ENCODE assay signal across 8 cellular contexts in genomic region chr5:177554474-177555111, GRCh38. TPM values are rescaled to one million over a fixed set of nuclear protein-coding genes. Genes with fewer than 3 reads are reported as not detected.
DNase-seq lines count a peak whose midpoint lies in the region; ATAC-seq and TF ChIP-seq lines count a peak whose summit lies in the region.

TSS of gene FAM193B (minus strand) at chr5:177554563. CDS start at chr5:177554458, 105 bp downstream.

- TF ChIP-seq POLR2A in IMR-90 (IDR thresholded peaks at IDR 0.05; ENCODE audit: low read depth, low read length) (no peak), erythroblast (IDR thresholded peaks at IDR 0.05; ENCODE audit: low read length) (no peak)

- H3K9me3 ChIP-seq in IMR-90 (ENCODE audit: control insufficient read depth, insufficient read depth, low read length) = no peaks in the 10 kb centered on the region
- H3K9me3 ChIP-seq in mucosa of stomach (ENCODE audit: control insufficient read depth, low read length) = no peaks in the 10 kb centered on the region

- H3K56ac ChIP-seq in IMR-90 (ENCODE audit: extremely low read depth, insufficient read depth, low read length) = peak within 1 kb of the TSS; percentile 71

- H3K4me1 ChIP-seq in IMR-90 (ENCODE audit: control insufficient read depth, insufficient read depth, low read length) (peaks cover 14% of the 10 kb centered on the region), mucosa of stomach (ENCODE audit: control insufficient read depth, insufficient read depth, low read length) (peaks cover 18% of the 10 kb centered on the region)

- 87% methylated on average over 3 of the region's 49 CpGs; no CpG with 5 or more reads in 1 of the 2 experiments for WGBS in IMR-90 (ENCODE audit: extremely low coverage in 2 of 2, insufficient read length in 1 of 2), 2 experiments

- TF ChIP-seq RAD21 in IMR-90 (IDR thresholded peaks at IDR 0.05; ENCODE audit: low read length) = no peak

- peak within 1 kb of the TSS; percentile 72 for H3K18ac ChIP-seq in IMR-90 (ENCODE audit: low read depth, low read length)

- peak within 1 kb of the TSS; percentile 87 to 96 for H4K8ac ChIP-seq in IMR-90 (ENCODE audit: low read depth in 2 of 2, low read length in 2 of 2)

- CTCF ChIA-PET in IMR-90 (lab: Yijun Ruan, JAX) = interaction anchor here (1.0 kb wide), 1 partner anchor 10 kb away, joined by 3 read pairs; no protein-coding TSS in a partner anchor

- H2BK5ac ChIP-seq in IMR-90 (ENCODE audit: low read depth, low read length, poor library complexity, severe bottlenecking) = peak within 1 kb of the TSS; percentile 66

- H3K4me3 ChIP-seq in IMR-90 (ENCODE audit: insufficient read depth, low read depth, low read length) (peak within 1 kb of the TSS; percentile 92), mucosa of stomach (ENCODE audit: low read length) (peak within 1 kb of the TSS; percentile 72)

- DNase-seq in DMS 273 treated with DMSO at 0.1 percent for 48 hours (lab: John Stamatoyannopoulos, UW) = peak; percentile 78
- DNase-seq in IMR-90 = peak; percentile 87
- peak; percentile 29 for DNase-seq in OCI-M2 (lab: John Stamatoyannopoulos, UW; ENCODE audit: unreplicated experiment)
- peak; percentile 97 for DNase-seq in activated T-cell treated with anti-CD3 and anti-CD28 coated beads, Interleukin-2, amount 50 U/mL, for 1 hour
- DNase-seq in erythroblast (lab: John Stamatoyannopoulos, UW) = peak; percentile 96 to 98
- peak; percentile 97 for DNase-seq in stimulated activated CD8-positive, alpha-beta memory T cell treated with anti-CD3 and anti-CD28 coated beads, Interleukin-4, amount 100 ng/mL, for 48 hours

- peak within 1 kb of the TSS; percentile 80 for H3K14ac ChIP-seq in IMR-90 (replicated peaks; ENCODE audit: low read depth, low read length)

- peak within 1 kb of the TSS; percentile 86; the same call in 1 of the 2 replicates for H4K91ac ChIP-seq in IMR-90 (ENCODE audit: insufficient read depth, low read depth, low read length)

- H2BK15ac ChIP-seq in IMR-90 (ENCODE audit: low read depth, low read length) = peak within 1 kb of the TSS; percentile 78; the same call in 1 of the 3 replicates

- peak; percentile 84 for ATAC-seq in GM21526 (IDR thresholded peaks at IDR 0.05; ENCODE audit: low FRiP score, unreplicated experiment)
- peak; percentile 95 for ATAC-seq in IMR-90 (ENCODE audit: low read depth)

- H3K9me1 ChIP-seq in IMR-90 (ENCODE audit: insufficient read depth, low read length) = peaks cover 18% of the 10 kb centered on the region

- H3K4ac ChIP-seq in IMR-90 (ENCODE audit: low read depth, low read length) = peak within 1 kb of the TSS; percentile 94

- peaks cover 37% of the 10 kb centered on the region for H4K20me1 ChIP-seq in IMR-90 (ENCODE audit: insufficient read depth, low read length)

- peaks cover 3 to 44% of the 10 kb centered on the region in 2 experiments; a peak in 2 of 4 replicates for H3K79me1 ChIP-seq in IMR-90 (ENCODE audit: low read depth in 1 of 2, low read length in 2 of 2)

- peak within 1 kb of the TSS; percentile 94 for H2AK9ac ChIP-seq in IMR-90 (replicated peaks; ENCODE audit: low read depth, low read length, poor library complexity)

- peak within 1 kb of the TSS; percentile 28; the same call in 1 of the 2 replicates for H2BK120ac ChIP-seq in IMR-90 (ENCODE audit: low read depth, low read length)

- H2AFZ ChIP-seq in IMR-90 (replicated peaks; ENCODE audit: low read length, poor library complexity) = peak within 1 kb of the TSS; percentile 96

- peak within 1 kb of the TSS; percentile 88 for H3K23ac ChIP-seq in IMR-90 (ENCODE audit: low read depth, low read length)

- peak within 1 kb of the TSS; percentile 50 for H2AK5ac ChIP-seq in IMR-90 (ENCODE audit: low read depth, low read length)

- BruUV-seq in IMR-90 (replicated peaks; lab: Mats Ljungman, UMichigan) = no TSS peak

- H3K9ac ChIP-seq in IMR-90 (ENCODE audit: low read depth, low read length) (peak within 1 kb of the TSS; percentile 88), mucosa of stomach (ENCODE audit: low read length) (peak within 1 kb of the TSS; percentile 69)

- peak within 1 kb of the TSS; percentile 98 for H4K5ac ChIP-seq in IMR-90 (ENCODE audit: low read depth, low read length)

- POLR2A ChIA-PET in IMR-90 (lab: Charles Lee; ENCODE audit: unreplicated experiment) = no interaction called here

- dilution Hi-C loops in IMR-90 (cut with HindIII; ENCODE audit: low sequenced_read_pairs, unreplicated experiment) = no loop called here

- H3K36me3 ChIP-seq in IMR-90 (ENCODE audit: control insufficient read depth, insufficient read depth, low read length) (peaks cover 5% of the 10 kb centered on the region; the same call in 1 of the 2 replicates), mucosa of stomach (ENCODE audit: control insufficient read depth, insufficient read depth, low read length) (no peaks in the 10 kb centered on the region)

- in situ Hi-C loops in IMR-90 (cut with MboI; ENCODE audit: low sequenced_read_pairs) = no loop called here

- intact Hi-C loops in IMR-90 (cut with micrococcal nuclease) = no loop called here

- TF ChIP-seq CTCF in IMR-90 (conservative IDR thresholded peaks at IDR 0.05; ENCODE audit: low read depth, low read length) = peak; percentile 36

- H3K4me2 ChIP-seq in IMR-90 (ENCODE audit: low read depth, low read length) = peak within 1 kb of the TSS; percentile 98

- peak within 1 kb of the TSS; percentile 80 for H3K27ac ChIP-seq in IMR-90 (ENCODE audit: insufficient read depth, low read length)

- no peaks in the 10 kb centered on the region for H3K27me3 ChIP-seq in IMR-90 (ENCODE audit: control insufficient read depth, insufficient read depth, low read length)
- no peaks in the 10 kb centered on the region for H3K27me3 ChIP-seq in mucosa of stomach (ENCODE audit: control insufficient read depth, insufficient read depth, low read length)

- peak within 1 kb of the TSS; percentile 53 for H2BK20ac ChIP-seq in IMR-90 (ENCODE audit: low read depth, low read length)

TF ChIP-seq in IMR-90, 13 proteins besides CTCF, POLR2A, EP300 and RAD21:
- TF ChIP-seq, protein P1, sequence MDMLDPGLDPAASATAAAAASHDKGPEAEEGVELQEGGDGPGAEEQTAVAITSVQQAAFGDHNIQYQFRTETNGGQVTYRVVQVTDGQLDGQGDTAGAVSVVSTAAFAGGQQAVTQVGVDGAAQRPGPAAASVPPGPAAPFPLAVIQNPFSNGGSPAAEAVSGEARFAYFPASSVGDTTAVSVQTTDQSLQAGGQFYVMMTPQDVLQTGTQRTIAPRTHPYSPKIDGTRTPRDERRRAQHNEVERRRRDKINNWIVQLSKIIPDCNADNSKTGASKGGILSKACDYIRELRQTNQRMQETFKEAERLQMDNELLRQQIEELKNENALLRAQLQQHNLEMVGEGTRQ (IDR thresholded peaks at IDR 0.05; ENCODE audit: low read depth, low read length) = peak; percentile 52; the same call in 1 of the 2 replicates
- TF ChIP-seq FOS (IDR thresholded peaks at IDR 0.05; ENCODE audit: low read depth, low read length) (no peak), CHD1 (IDR thresholded peaks at IDR 0.05; ENCODE audit: low read depth, low read length) (no peak), MAZ (IDR thresholded peaks at IDR 0.05; ENCODE audit: borderline replicate concordance, low read depth, low read length) (peak; percentile 74), SMC3 (IDR thresholded peaks at IDR 0.05; ENCODE audit: low read depth, low read length) (peak; percentile 30; the same call in 1 of the 2 replicates)

RNA-seq across cellular contexts. Expression of gene FAM193B, which starts in this region (rescaled TPM):
- total RNA-seq in IMR-90 (2012; rRNA removed) = 8.1 and 9.5 TPM in 2 replicates
- polyA plus RNA-seq in IMR-90 (2012; rRNA removed) = 51.4 and 52.2 TPM in 2 replicates
- polyA plus RNA-seq in IMR-90 (2012; cell fraction: cytosol; rRNA removed) = 21.3 and 26.2 TPM in 2 replicates
- 386 and 448 TPM in 2 replicates for polyA plus RNA-seq in IMR-90 (2012; cell fraction: nucleus; rRNA removed; ENCODE audit: low replicate concordance)

Comparison
In these comparisons a context has a peak if more than half of its experiments do, and no peak if none do; other contexts are left out.
1. Peak in every context shown above with its lines: DNase-seq, ATAC-seq, H3K4me3 ChIP-seq and H3K27ac ChIP-seq.
2. DNase-seq: peak in every context shown above with its lines; median percentile 97 in activated T-cell treated with anti-CD3 and anti-CD28 coated beads, Interleukin-2, amount 50 U/mL, for 1 hour; 97 in erythroblast; 97 in stimulated activated CD8-positive, alpha-beta memory T cell treated with anti-CD3 and anti-CD28 coated beads, Interleukin-4, amount 100 ng/mL, for 48 hours; 87 in IMR-90; 78 in DMS 273 treated with DMSO at 0.1 percent for 48 hours; 29 in OCI-M2.